ENCODE assay signal across 10 cellular contexts in genomic region chr14:31510222-31510621, GRCh38.
A peak's percentile ranks its signal among the peaks of the same experiment; 100 is the strongest.
DNase-seq lines count a peak whose midpoint lies in the region; ATAC-seq lines count a peak whose summit lies in the region.
"Had no signal": no experiment of that assay in that cellular context is flagged by ENCODE, and none has a peak within 500 bp of the region (broad histone marks: within the 10 kb centered on the region; RNA-seq: fewer than 3 reads in every experiment).

No MANE protein-coding gene starts in this region.

- H3K4me3 ChIP-seq in adipocyte (ENCODE audit: low read length): no peak overlapping the region
- H3K4me3 ChIP-seq: SJCRH30 had no signal

- H3K9ac ChIP-seq in adipocyte (ENCODE audit: low read length): no peak overlapping the region

- H3K9me3 ChIP-seq in adipocyte (ENCODE audit: control insufficient read depth, low read length): no peaks in the 10 kb centered on the region
- H3K9me3 ChIP-seq: SJCRH30 had no signal

- peaks cover 2% of the 10 kb centered on the region for H3K27me3 ChIP-seq in adipocyte (replicated peaks; ENCODE audit: control insufficient read depth, insufficient read depth, low read length)
- H3K27me3 ChIP-seq: SJCRH30 had no signal

- no peak for ATAC-seq in HG03108 (IDR thresholded peaks at IDR 0.05; ENCODE audit: unreplicated experiment)
- ATAC-seq: naive thymus-derived CD8-positive, alpha-beta T cell had no signal

- no peaks in the 10 kb centered on the region for H3K36me3 ChIP-seq in adipocyte (ENCODE audit: control insufficient read depth, insufficient read depth, low read length, severe bottlenecking)
- H3K36me3 ChIP-seq: SJCRH30 had no signal

- peaks cover 17% of the 10 kb centered on the region for H3K4me1 ChIP-seq in adipocyte (ENCODE audit: control insufficient read depth, insufficient read depth, low read length)
- H3K4me1 ChIP-seq: SJCRH30 had no signal

- DNase-seq in EH (ENCODE audit: low read depth): peak; percentile 15
- DNase-seq in NAMALWA (ENCODE audit: low spot score): peak; percentile 60
- DNase-seq in adipocyte (ENCODE audit: low read depth): peak; percentile 69
- DNase-seq in left kidney (ENCODE audit: low read depth, low spot score): peak; percentile 24
- DNase-seq in UCSD-AML1 (lab: John Stamatoyannopoulos, UW; ENCODE audit: unreplicated experiment): no peak
- no peak for DNase-seq in activated CD4-positive, CD25-positive, alpha-beta regulatory T cell treated with anti-CD3 and anti-CD28 coated beads, Interleukin-2, amount 50 U/mL, for 72 hours
- no peak for DNase-seq in activated CD4-positive, CD25-positive, alpha-beta regulatory T cell (lab: John Stamatoyannopoulos, UW)

Comparison
In these comparisons a context has a peak if more than half of its experiments do, and no peak if none do; other contexts are left out.
1. DNase-seq: peak in EH (single experiment), NAMALWA (single experiment), adipocyte (single experiment) and left kidney (single experiment); none in UCSD-AML1 (single experiment), activated CD4-positive, CD25-positive, alpha-beta regulatory T cell treated with anti-CD3 and anti-CD28 coated beads, Interleukin-2, amount 50 U/mL, for 72 hours (single experiment) and activated CD4-positive, CD25-positive, alpha-beta regulatory T cell (0 of 4).